8 cellular contexts compared by ENCODE assay signal in genomic region chr20:44959896-44960852, GRCh38. TPM values are rescaled to one million over a fixed set of nuclear protein-coding genes. Genes with fewer than 3 reads are reported as not detected.
DNase-seq lines count a peak whose midpoint lies in the region; ATAC-seq and TF ChIP-seq lines count a peak whose summit lies in the region.

Gene TOMM34 (minus strand): TSS chr20:44960397. CDS start chr20:44960333, 64 bp downstream.

- H3K36me3 ChIP-seq in ascending aorta, result peaks cover 5 to 7% of the 10 kb centered on the region in 2 donors
- peaks cover 10% of the 10 kb centered on the region for H3K36me3 ChIP-seq in right atrium auricular region
- peaks cover 0 to 11% of the 10 kb centered on the region in 2 donors for H3K36me3 ChIP-seq in vagina

- H3K9me3 ChIP-seq in ascending aorta (no peaks in the 10 kb centered on the region), right atrium auricular region (no peaks in the 10 kb centered on the region), vagina (no peaks in the 10 kb centered on the region)

- H3K36me3 Mint-ChIP-seq in T-helper 2 cell treated with Interferon-gamma antibody and Interleukin-4, amounts not matched to agents 5 μg/mL and 100 μg/mL, for 36 hours (ENCODE audit: low read depth), result peaks cover 30% of the 10 kb centered on the region

- H3K4me3 ChIP-seq in ascending aorta (peak within 1 kb of the TSS; percentile 79 to 89), right atrium auricular region (peak within 1 kb of the TSS; percentile 77 to 88), vagina (peak within 1 kb of the TSS; percentile 93 to 95)

- TF ChIP-seq POLR2A in GM18505 (IDR thresholded peaks at IDR 0.05; ENCODE audit: borderline replicate concordance, extremely low read depth, insufficient read depth, insufficient read length), result peak; percentile 69
- peak in 1 of 2 donors; percentile 44 for TF ChIP-seq POLR2A in vagina (IDR thresholded peaks at IDR 0.05)

- H3K4me3 Mint-ChIP-seq in T-helper 2 cell treated with Interferon-gamma antibody and Interleukin-4, amounts not matched to agents 5 μg/mL and 100 μg/mL, for 36 hours, result peak within 1 kb of the TSS; percentile 98

- H3K27me3 ChIP-seq in ascending aorta (no peaks in the 10 kb centered on the region), right atrium auricular region (no peaks in the 10 kb centered on the region), vagina (no peaks in the 10 kb centered on the region)

- peaks cover 54% of the 10 kb centered on the region for H3K4me1 Mint-ChIP-seq in T-helper 2 cell treated with Interferon-gamma antibody and Interleukin-4, amounts not matched to agents 5 μg/mL and 100 μg/mL, for 36 hours (ENCODE audit: low read depth)

- DNase-seq in NCI-H2029 (lab: John Stamatoyannopoulos, UW), result peak; percentile 94
- peak; percentile 96 for DNase-seq in T-helper 2 cell treated with Interferon-gamma antibody and Interleukin-4, amounts not matched to agents 5 μg/mL and 100 μg/mL, for 36 hours (ENCODE audit: low spot score)
- peak; percentile 80 to 97 for DNase-seq in ascending aorta (ENCODE audit: low spot score in 2 of 2)
- peak; percentile 94 for DNase-seq in right atrium auricular region (ENCODE audit: low spot score)
- peak; percentile 63 for DNase-seq in pulmonary artery endothelial cell (ENCODE audit: low read depth, low spot score)
- peak in 1 of 2 donors; percentile 92 for DNase-seq in vagina (ENCODE audit: extremely low spot score in 2 of 2)

- peak within 1 kb of the TSS; percentile 96 for H3K27ac Mint-ChIP-seq in T-helper 2 cell treated with Interferon-gamma antibody and Interleukin-4, amounts not matched to agents 5 μg/mL and 100 μg/mL, for 36 hours

- peak in 1 of 3 experiments; percentile 8 for TF ChIP-seq CTCF in ascending aorta (IDR thresholded peaks at IDR 0.05)
- TF ChIP-seq CTCF in right atrium auricular region (IDR thresholded peaks at IDR 0.05), result peak in 1 of 2 donors; percentile 13
- TF ChIP-seq CTCF in vagina (IDR thresholded peaks at IDR 0.05), result no peak

- no peaks in the 10 kb centered on the region for H3K27me3 Mint-ChIP-seq in T-helper 2 cell treated with Interferon-gamma antibody and Interleukin-4, amounts not matched to agents 5 μg/mL and 100 μg/mL, for 36 hours (ENCODE audit: low read depth)

- intact Hi-C loops in ascending aorta (cut with DNase I), result loop anchor here (1.0 to 10.0 kb wide), 6 partner anchors 73 to 815 kb away; partner anchors contain the start of genes DBNDD2, FITM2, KCNK15 and OSER1
- intact Hi-C loops in vagina (cut with DNase I), result no loop called here

- ATAC-seq in GM18505 (IDR thresholded peaks at IDR 0.05; ENCODE audit: unreplicated experiment) (peak; percentile 80), HG02973 (IDR thresholded peaks at IDR 0.05; ENCODE audit: unreplicated experiment) (peak; percentile 68)

- H3K4me1 ChIP-seq in ascending aorta, result peaks cover 0 to 11% of the 10 kb centered on the region in 2 donors
- H3K4me1 ChIP-seq in right atrium auricular region, result peaks cover 0 to 20% of the 10 kb centered on the region in 2 donors
- H3K4me1 ChIP-seq in vagina, result peaks cover 17% of the 10 kb centered on the region

- H3K27ac ChIP-seq in ascending aorta (peak within 1 kb of the TSS; percentile 79 to 87), right atrium auricular region (peak within 1 kb of the TSS; percentile 77 to 80), vagina (peak within 1 kb of the TSS; percentile 85)

- no peaks in the 10 kb centered on the region for H3K9me3 Mint-ChIP-seq in T-helper 2 cell treated with Interferon-gamma antibody and Interleukin-4, amounts not matched to agents 5 μg/mL and 100 μg/mL, for 36 hours

RNA-seq across cellular contexts. Expression of gene TOMM34, which starts in this region (rescaled TPM):
- 11.1 TPM for total RNA-seq in ascending aorta
- total RNA-seq in right atrium auricular region, result 10 to 100 TPM; 10.6 to 17.0 TPM
- total RNA-seq in pulmonary artery endothelial cell, result 38.0 and 39.2 TPM in 2 replicates
- total RNA-seq in vagina, result 16.2 TPM
